ENCODE assay signal across 15 cellular contexts in the genomic region with DNA sequence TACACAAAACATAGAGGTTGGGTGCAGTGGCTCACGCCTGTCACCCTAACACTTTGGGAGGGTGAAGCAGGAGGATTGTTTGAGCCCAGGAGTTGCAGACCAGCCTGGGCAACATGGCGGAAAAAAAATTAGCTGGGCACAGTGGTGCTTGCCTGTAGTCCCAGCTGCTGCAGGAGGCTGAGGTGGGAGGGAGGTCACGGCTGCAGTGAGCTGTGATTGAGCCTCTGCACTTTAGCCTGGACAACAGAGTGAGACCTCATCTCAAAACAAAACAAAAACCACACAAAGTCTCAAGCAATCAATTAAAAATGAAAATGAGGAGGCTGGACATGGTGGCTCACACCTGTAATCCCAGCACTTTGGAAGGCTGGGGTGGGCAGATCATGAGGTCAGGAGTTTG. TPM values are rescaled to one million over a fixed set of nuclear protein-coding genes. Genes with fewer than 3 reads are reported as not detected.
DNase-seq lines count a peak whose midpoint lies in the region; ATAC-seq lines count a peak whose summit lies in the region.
"Had no signal": no experiment of that assay in that cellular context is flagged by ENCODE, and none has a peak within 500 bp of the region (broad histone marks: within the 10 kb centered on the region; RNA-seq: fewer than 3 reads in every experiment).

No MANE protein-coding gene starts in this region.

- peak; percentile 58 for DNase-seq in activated effector memory CD4-positive, alpha-beta T cell treated with anti-CD3 and anti-CD28 coated beads, Interleukin-2, amount 50 U/mL, for 16 hours
- DNase-seq in activated effector memory CD4-positive, alpha-beta T cell treated with Interleukin-2 at 50 U/mL for 16 hours: no peak
- DNase-seq in trophoblast cell: no peak
- no peak for DNase-seq in NCI-H1092 treated with DMSO at 0.1 percent for 48 hours (lab: John Stamatoyannopoulos, UW)
- no peak for DNase-seq in NOMO-1 treated with dmso at 0.1 percent for 144 hours (lab: John Stamatoyannopoulos, UW; ENCODE audit: unreplicated experiment)
- DNase-seq: anterior cingulate cortex, H7, heart left ventricle, NCI-H226 had no signal

- no peak overlapping the region for H3K23ac ChIP-seq in trophoblast cell (ENCODE audit: low read length)

- H3K36me3 Mint-ChIP-seq in activated T-helper 17 cell treated with anti-CD3 and anti-CD28 coated beads, Interleukin-2, amount 50 U/mL, for 72 hours (ENCODE audit: low read depth): peaks cover 37% of the 10 kb centered on the region

- no peak overlapping the region for H3K4me3 Mint-ChIP-seq in activated T-helper 17 cell treated with anti-CD3 and anti-CD28 coated beads, Interleukin-2, amount 50 U/mL, for 72 hours

- no peak overlapping the region for H3K14ac ChIP-seq in trophoblast cell (ENCODE audit: low read length)

- peaks cover 10% of the 10 kb centered on the region for H3K4me1 Mint-ChIP-seq in activated T-helper 17 cell treated with anti-CD3 and anti-CD28 coated beads, Interleukin-2, amount 50 U/mL, for 72 hours

- H3K4ac ChIP-seq in trophoblast cell (ENCODE audit: low read depth, low read length): peak overlapping the region; percentile 74

- H4K91ac ChIP-seq in trophoblast cell (ENCODE audit: low read depth, low read length): no peak overlapping the region

- H3K27ac ChIP-seq in trophoblast cell (ENCODE audit: low read depth, low read length): no peak overlapping the region
- H3K27ac ChIP-seq: thoracic aorta had no signal

- H3K27me3 Mint-ChIP-seq in activated T-helper 17 cell treated with anti-CD3 and anti-CD28 coated beads, Interleukin-2, amount 50 U/mL, for 72 hours: no peaks in the 10 kb centered on the region

- H2AFZ ChIP-seq in trophoblast cell (ENCODE audit: insufficient read depth, low read length, poor library complexity): no peak overlapping the region

- WGBS in trophoblast cell (ENCODE audit: extremely low coverage, insufficient coverage, insufficient read length): no CpG with 5 or more reads among the region's 3 CpGs

- peak; percentile 17 for ATAC-seq in HG03280 (IDR thresholded peaks at IDR 0.05; ENCODE audit: unreplicated experiment)
- no peak for ATAC-seq in activated T-helper 17 cell treated with anti-CD3 and anti-CD28 coated beads, Interleukin-2, amount 50 U/mL, for 72 hours (replicated peaks)
- no peak for ATAC-seq in HG03097 (IDR thresholded peaks at IDR 0.05; ENCODE audit: low FRiP score, unreplicated experiment)
- ATAC-seq: heart left ventricle, left lobe of liver, Right ventricle myocardium inferior had no signal

- H3K9ac ChIP-seq in trophoblast cell (ENCODE audit: low read length): no peak overlapping the region

- H3K79me2 ChIP-seq in trophoblast cell (ENCODE audit: control insufficient read depth, insufficient read depth, low read length, poor library complexity): peaks cover 39% of the 10 kb centered on the region

- H4K12ac ChIP-seq in trophoblast cell (ENCODE audit: low read depth, low read length): no peak overlapping the region

- no peak overlapping the region for H3K18ac ChIP-seq in trophoblast cell (ENCODE audit: low read length)

- no peak overlapping the region for H2AK5ac ChIP-seq in trophoblast cell (ENCODE audit: low read length)

- no peak overlapping the region for H3K4me2 ChIP-seq in trophoblast cell (ENCODE audit: low read length)

- no peak overlapping the region for H2BK5ac ChIP-seq in trophoblast cell (ENCODE audit: low read depth, low read length, poor library complexity)

- H3K4me1 ChIP-seq in trophoblast cell (ENCODE audit: control insufficient read depth in 1 of 2, insufficient read depth in 2 of 2, low read length in 2 of 2): peaks cover 0 to 2% of the 10 kb centered on the region in 2 experiments

- no peaks in the 10 kb centered on the region for H3K27me3 ChIP-seq in trophoblast cell (ENCODE audit: insufficient read depth, low read length)
- H3K27me3 ChIP-seq: heart left ventricle had no signal

- H4K8ac ChIP-seq in trophoblast cell (ENCODE audit: low read depth, low read length): no peak overlapping the region

- no peaks in the 10 kb centered on the region for H3K9me3 ChIP-seq in trophoblast cell (ENCODE audit: insufficient read depth, low read depth, low read length)
- H3K9me3 ChIP-seq: thoracic aorta had no signal

- H3K79me1 ChIP-seq in trophoblast cell (ENCODE audit: low read length): peaks cover 5% of the 10 kb centered on the region

- H2BK120ac ChIP-seq in trophoblast cell (ENCODE audit: insufficient read depth, low read length, poor library complexity): no peak overlapping the region

- no peaks in the 10 kb centered on the region for H3K9me3 Mint-ChIP-seq in activated T-helper 17 cell treated with anti-CD3 and anti-CD28 coated beads, Interleukin-2, amount 50 U/mL, for 72 hours

- H2BK12ac ChIP-seq in trophoblast cell (ENCODE audit: low read length): no peak overlapping the region

- H3K4me3 ChIP-seq in trophoblast cell (ENCODE audit: low read depth, low read length): no peak overlapping the region
- H3K4me3 ChIP-seq: heart left ventricle, thoracic aorta had no signal

- H3K36me3 ChIP-seq in trophoblast cell (ENCODE audit: control insufficient read depth in 1 of 2, insufficient read depth in 2 of 2, low read length in 2 of 2): peaks cover 0 to 2% of the 10 kb centered on the region in 2 experiments

- H3K27ac Mint-ChIP-seq in activated T-helper 17 cell treated with anti-CD3 and anti-CD28 coated beads, Interleukin-2, amount 50 U/mL, for 72 hours: peak overlapping the region; percentile 86

RNA-seq across cellular contexts. Expression of a gene that starts 4.9 kb away (rescaled TPM):
- 100 to 1,000 TPM; 157 to 183 TPM for total RNA-seq in activated T-helper 17 cell treated with anti-CD3 and anti-CD28 coated beads, Interleukin-2, amount 50 U/mL, for 72 hours
- 92.7 and 97.4 TPM in 2 replicates for polyA plus RNA-seq in trophoblast cell (2013)

RNA-seq across cellular contexts. Expression of a gene that starts 32.1 kb away (rescaled TPM):
- total RNA-seq in activated T-helper 17 cell treated with anti-CD3 and anti-CD28 coated beads, Interleukin-2, amount 50 U/mL, for 72 hours: 100 to 1,000 TPM in 1 of 2 donors, 10 to 100 TPM in 1; 81.8 to 115 TPM
- 112 and 118 TPM in 2 replicates for polyA plus RNA-seq in trophoblast cell (2013)
